ENCODE assay signal across 1 cellular context in genomic region chr11:61883947-61884346, GRCh38.
TF ChIP-seq lines count a peak whose summit lies in the region.

No MANE protein-coding gene starts in this region.

TF ChIP-seq in K562, 482 proteins besides CTCF, POLR2A, EP300 and RAD21:
- TF ChIP-seq ZNF224 (CRISPR knock-in tag; IDR thresholded peaks at IDR 0.05), result no peak
- TF ChIP-seq ZNF639 (CRISPR knock-in tag; conservative IDR thresholded peaks at IDR 0.05 in 1 of 2, IDR thresholded peaks at IDR 0.05 in 1 of 2), result no peak
- peak; percentile 77 for TF ChIP-seq TFE3 (CRISPR knock-in tag; IDR thresholded peaks at IDR 0.05)
- TF ChIP-seq FOXM1 (IDR thresholded peaks at IDR 0.05; ENCODE audit: low read depth), result no peak
- no peak for TF ChIP-seq FOXM1 (CRISPR knock-in tag; IDR thresholded peaks at IDR 0.05; ENCODE audit: low read depth)
- TF ChIP-seq RBM25 (IDR thresholded peaks at IDR 0.05; ENCODE audit: low read depth, low read length, severe bottlenecking), result peak; percentile 60
- no peak for TF ChIP-seq RUNX1 (IDR thresholded peaks at IDR 0.05; ENCODE audit: low read depth)
- no peak for TF ChIP-seq NONO (IDR thresholded peaks at IDR 0.05; ENCODE audit: low read depth in 2 of 2, low read length in 1 of 2)
- TF ChIP-seq RBM34 (IDR thresholded peaks at IDR 0.05; ENCODE audit: borderline replicate concordance, insufficient read depth, low read length), result no peak
- no peak for TF ChIP-seq CBFA2T2 (conservative IDR thresholded peaks at IDR 0.05)
- TF ChIP-seq ZBTB9 (CRISPR knock-in tag; IDR thresholded peaks at IDR 0.05), result no peak
- no peak for TF ChIP-seq SMC3 (conservative IDR thresholded peaks at IDR 0.05; ENCODE audit: insufficient read depth, low read depth, low read length)
- TF ChIP-seq RAD51 (IDR thresholded peaks at IDR 0.05; ENCODE audit: borderline replicate concordance, low read depth), result peak; percentile 34; the same call in 1 of the 2 replicates
- no peak for TF ChIP-seq CEBPB (tag; IDR thresholded peaks at IDR 0.05)
- TF ChIP-seq ZBTB49 (CRISPR knock-in tag; IDR thresholded peaks at IDR 0.05; ENCODE audit: borderline replicate concordance), result no peak
- no peak for TF ChIP-seq GTF3C2 (IDR thresholded peaks at IDR 0.05; ENCODE audit: borderline replicate concordance, extremely low read depth, insufficient read length)
- TF ChIP-seq VEZF1 (CRISPR knock-in tag; IDR thresholded peaks at IDR 0.05), result no peak
- TF ChIP-seq NCOA4 (IDR thresholded peaks at IDR 0.05; ENCODE audit: partially characterized antibody), result no peak
- TF ChIP-seq POLR3G (IDR thresholded peaks at IDR 0.05; ENCODE audit: extremely low read depth, insufficient read length, insufficient replicate concordance), result no peak
- TF ChIP-seq HDAC6 (IDR thresholded peaks at IDR 0.05; ENCODE audit: low read depth, low read length), result no peak
- TF ChIP-seq ARNT (IDR thresholded peaks at IDR 0.05), result no peak
- peak; percentile 27 for TF ChIP-seq USF2 (CRISPR knock-in tag; IDR thresholded peaks at IDR 0.05)
- TF ChIP-seq MAFF (IDR thresholded peaks at IDR 0.05; ENCODE audit: low read length), result no peak
- TF ChIP-seq BCOR (IDR thresholded peaks at IDR 0.05), result peak; percentile 60; the same call in 1 of the 2 replicates
- TF ChIP-seq PHF8 (IDR thresholded peaks at IDR 0.05; ENCODE audit: borderline replicate concordance, low read length), result no peak
- no peak for TF ChIP-seq CREBBP (IDR thresholded peaks at IDR 0.05; ENCODE audit: low read depth, low read length)
- no peak for TF ChIP-seq GTF2F1 (IDR thresholded peaks at IDR 0.05; ENCODE audit: low read depth, low read length)
- no peak for TF ChIP-seq PKNOX1 (IDR thresholded peaks at IDR 0.05)
- TF ChIP-seq DEAF1 (CRISPR knock-in tag; IDR thresholded peaks at IDR 0.05), result no peak
- TF ChIP-seq RREB1 (CRISPR knock-in tag; IDR thresholded peaks at IDR 0.05), result no peak
